In the genomic region with DNA sequence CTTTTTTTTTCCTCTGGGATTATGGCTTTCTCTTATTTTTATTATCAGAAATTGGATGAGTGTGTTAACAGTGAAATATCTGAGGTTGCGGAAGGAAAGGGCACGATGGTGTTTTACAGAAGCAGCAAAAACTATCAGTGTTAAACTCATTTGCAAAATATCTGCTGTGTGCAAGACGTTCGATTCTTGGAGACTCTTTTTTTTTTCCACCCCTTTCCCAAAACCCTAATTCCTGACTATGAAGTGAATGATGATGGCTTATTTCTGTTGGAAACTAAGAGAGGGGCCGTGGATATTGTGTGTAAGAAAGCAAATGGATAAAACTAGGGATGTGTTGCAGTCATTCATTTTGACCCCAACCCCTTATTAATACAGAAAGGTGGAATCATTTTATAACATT, we compare ENCODE assay signal across 8 cellular contexts. TPM values are rescaled to one million over a fixed set of nuclear protein-coding genes. Genes with fewer than 3 reads are reported as not detected.
DNase-seq lines count a peak whose midpoint lies in the region; ATAC-seq, FAIRE-seq and TF ChIP-seq lines count a peak whose summit lies in the region.

No MANE protein-coding gene starts in this region.

- CTCF ChIA-PET in activated naive CD4-positive, alpha-beta T cell treated with anti-CD3 and anti-CD28 coated beads for 36 hours (lab: Charles Lee), result interaction anchor here (0.8 to 1.2 kb wide), 3 partner anchors 11 to 102 kb away, joined by 3 to 4 read pairs (median 3); no protein-coding TSS in a partner anchor
- CTCF ChIA-PET in K562 (lab: Yijun Ruan, JAX; ENCODE audit: low intra/inter-chr PET ratio), result interaction anchor here (0.7 to 1.8 kb wide), 4 partner anchors 103 to 1793 kb away, joined by 3 to 10 read pairs (median 6); no protein-coding TSS in a partner anchor

- no peaks in the 10 kb centered on the region for H3K9me3 ChIP-seq in K562 (replicated peaks; ENCODE audit: control insufficient read depth, insufficient read depth, low read depth, low read length)
- no peaks in the 10 kb centered on the region for H3K9me3 ChIP-seq in mononuclear cell (ENCODE audit: low read depth, low read length)
- no peaks in the 10 kb centered on the region for H3K9me3 ChIP-seq in tibial artery

- no peak for TF ChIP-seq EP300 in K562 (IDR thresholded peaks at IDR 0.05; ENCODE audit: low read length)

- no TSS peak for BruUV-seq in K562 (replicated peaks; lab: Mats Ljungman, UMichigan)

- TF ChIP-seq CTCF in K562 (IDR thresholded peaks at IDR 0.05 in 2 of 3, conservative IDR thresholded peaks at IDR 0.05 in 1 of 3; ENCODE audit: insufficient read depth in 2 of 3, low read depth in 1 of 3, low read length in 3 of 3), result no peak
- no peak for TF ChIP-seq CTCF in tibial artery (IDR thresholded peaks at IDR 0.05)

- FAIRE-seq in K562 (lab: Jason Lieb, UNC), result no peak

- peaks cover 33% of the 10 kb centered on the region for H3K27me3 Mint-ChIP-seq in activated naive CD4-positive, alpha-beta T cell treated with anti-CD3 and anti-CD28 coated beads for 36 hours (ENCODE audit: low read depth)

- H4K20me1 ChIP-seq in K562 (replicated peaks; ENCODE audit: control insufficient read depth, insufficient read depth, low read length), result no peaks in the 10 kb centered on the region

- no peaks in the 10 kb centered on the region for H3K9me1 ChIP-seq in K562 (ENCODE audit: control insufficient read depth, insufficient read depth, low read length)

- no peaks in the 10 kb centered on the region for H3K79me2 ChIP-seq in K562 (ENCODE audit: control insufficient read depth, insufficient read depth, low read length)

- no peak for TF ChIP-seq POLR2A in K562 (conservative IDR thresholded peaks at IDR 0.05)

- peaks cover 12% of the 10 kb centered on the region for H3K4me1 Mint-ChIP-seq in activated naive CD4-positive, alpha-beta T cell treated with anti-CD3 and anti-CD28 coated beads for 36 hours (ENCODE audit: low read depth)

- H3K27me3 ChIP-seq in K562 (ENCODE audit: control insufficient read depth in 2 of 2, insufficient read depth in 2 of 2, low read length in 2 of 2), result peaks cover 0 to 7% of the 10 kb centered on the region in 2 experiments; a peak in 1 of 5 replicates
- H3K27me3 ChIP-seq in mononuclear cell (ENCODE audit: insufficient read depth, low read length), result peaks cover 17% of the 10 kb centered on the region
- H3K27me3 ChIP-seq in tibial artery, result peaks cover 0 to 12% of the 10 kb centered on the region in 2 donors

- POLR2A ChIA-PET in K562 (lab: Yijun Ruan, JAX), result no interaction called here

- intact Hi-C loops in activated naive CD4-positive, alpha-beta T cell treated with anti-CD3 and anti-CD28 coated beads for 36 hours (cut with micrococcal nuclease), result loop anchor here (1.0 kb wide), 4 partner anchors 103 to 1793 kb away; no protein-coding TSS in a partner anchor
- intact Hi-C loops in K562 (cut with micrococcal nuclease) (loop anchor here (2.0 to 5.0 kb wide), 2 partner anchors 923 to 1794 kb away; no protein-coding TSS in a partner anchor), tibial artery (cut with DNase I; ENCODE audit: low total_unique reads) (loop anchor here (5.0 kb wide), 1 partner anchor 753 kb away; no protein-coding TSS in a partner anchor)

- H3K36me3 Mint-ChIP-seq in activated naive CD4-positive, alpha-beta T cell treated with anti-CD3 and anti-CD28 coated beads for 36 hours (ENCODE audit: low read depth), result no peaks in the 10 kb centered on the region

- H3K27ac Mint-ChIP-seq in activated naive CD4-positive, alpha-beta T cell treated with anti-CD3 and anti-CD28 coated beads for 36 hours, result no peak overlapping the region

- no peak for TF ChIP-seq RAD21 in K562 (CRISPR knock-in tag; conservative IDR thresholded peaks at IDR 0.05 in 1 of 2, IDR thresholded peaks at IDR 0.05 in 1 of 2)

- H2AFZ ChIP-seq in K562 (ENCODE audit: low read depth, low read length), result peak overlapping the region; percentile 88

- H3K9me3 Mint-ChIP-seq in activated naive CD4-positive, alpha-beta T cell treated with anti-CD3 and anti-CD28 coated beads for 36 hours, result no peaks in the 10 kb centered on the region

- H3K4me3 ChIP-seq in K562, result peak overlapping the region; percentile 49
- peak overlapping the region; percentile 22 for H3K4me3 ChIP-seq in mononuclear cell (ENCODE audit: low read length)
- H3K4me3 ChIP-seq in tibial artery, result peak overlapping the region; percentile 49 to 57

- peak overlapping the region; percentile 81 for H3K4me2 ChIP-seq in K562 (ENCODE audit: insufficient read depth, low read length)

- in situ Hi-C loops in K562 (cut with MboI), result no loop called here

- WGBS in K562 (ENCODE audit: insufficient coverage, low coverage, missing lambda C conversion rate), result 2% methylated on average over 5 of the region's 5 CpGs

- H3K4me3 Mint-ChIP-seq in activated naive CD4-positive, alpha-beta T cell treated with anti-CD3 and anti-CD28 coated beads for 36 hours, result peak overlapping the region; percentile 67

- H3K4me1 ChIP-seq in K562 (replicated peaks in 1 of 2; ENCODE audit: control insufficient read depth in 2 of 2, insufficient read depth in 2 of 2, low read length in 2 of 2), result peaks cover 0 to 16% of the 10 kb centered on the region in 2 experiments; a peak in 3 of 5 replicates
- peaks cover 18% of the 10 kb centered on the region for H3K4me1 ChIP-seq in mononuclear cell (ENCODE audit: insufficient read depth, low read length)
- peaks cover 0 to 25% (median 14%) of the 10 kb centered on the region in 4 donors for H3K4me1 ChIP-seq in tibial artery

- H3K36me3 ChIP-seq in K562 (ENCODE audit: control insufficient read depth, insufficient read depth, low read length), result no peaks in the 10 kb centered on the region
- H3K36me3 ChIP-seq in tibial artery, result no peaks in the 10 kb centered on the region

- no peak for DNase-seq in activated naive CD4-positive, alpha-beta T cell treated with anti-CD3 and anti-CD28 coated beads for 36 hours
- no peak for DNase-seq in activated naive CD4-positive, alpha-beta T cell treated with anti-CD3 and anti-CD28 coated beads, Interleukin-2, amount 50 U/mL, for 16 hours
- DNase-seq in K562 (ENCODE audit: extremely low read depth in 1 of 4, low spot score in 3 of 4) (no peak), tibial artery (no peak), SKM-1 treated with dmso at 0.1 percent for 144 hours (lab: John Stamatoyannopoulos, UW; ENCODE audit: unreplicated experiment) (no peak), T-helper 9 cell (no peak)

- H3K27ac ChIP-seq in K562 (ENCODE audit: extremely low read depth, low read depth, low read length) (no peak overlapping the region), tibial artery (no peak overlapping the region)

- H3K9ac ChIP-seq in K562 (ENCODE audit: insufficient read depth in 1 of 2, low read depth in 2 of 2, low read length in 2 of 2), result peak overlapping the region in 1 of 2 experiments; percentile 41; a peak in 1 of 4 replicates

- no peak for ATAC-seq in K562
- ATAC-seq in GM18511 (IDR thresholded peaks at IDR 0.05; ENCODE audit: unreplicated experiment), result no peak

RNA-seq across cellular contexts. Expression of a gene that starts 0.7 kb away (rescaled TPM):
- not detected for total RNA-seq in activated naive CD4-positive, alpha-beta T cell treated with anti-CD3 and anti-CD28 coated beads for 36 hours
- total RNA-seq in K562 (2011; cell fraction: chromatin; rRNA removed; ENCODE audit: low replicate concordance), result 51.1 and 253 TPM in 2 replicates
- 8.7 and 12.8 TPM in 2 replicates for total RNA-seq in K562 (2011; cell fraction: nucleolus; rRNA removed)
- 22.4 and 25.6 TPM in 2 replicates for total RNA-seq in K562 (2011; cell fraction: nucleoplasm; rRNA removed)
- total RNA-seq in K562 (2014; rRNA removed), result 14.8 and 15.9 TPM in 2 replicates
- total RNA-seq in K562 (2014; rRNA removed; fragmentation: Illumina TruSeq; extraction: Trizol), result 51.2 and 82.9 TPM in 2 replicates
- 24.2 and 27.8 TPM in 2 replicates for total RNA-seq in K562 (2015; rRNA removed; fragmentation: Illumina TruSeq; extraction: Trizol)
- 52.8 and 54.5 TPM in 2 replicates for total RNA-seq in K562 (2021)
- polyA plus RNA-seq in K562 (2011; rRNA removed), result 41.5 and 58.2 TPM in 2 replicates
- polyA plus RNA-seq in K562 (2011; cell fraction: cytosol; rRNA removed), result 3.2 and 6.9 TPM in 2 replicates
- polyA plus RNA-seq in K562 (2011; cell fraction: nucleus; rRNA removed), result 23.3 and 35.2 TPM in 2 replicates
- polyA plus RNA-seq in K562 (2012), result 12.9 and 25.5 TPM in 2 replicates
- polyA plus RNA-seq in K562 (2014; fragmentation: Illumina TruSeq; extraction: Trizol), result 19.3 and 22.7 TPM in 2 replicates
- 10 to 100 TPM; 23.3 to 35.8 TPM for polyA plus RNA-seq in K562 (2014; fragmentation: Nextera tagmentation; extraction: Ambion mirVana)
- polyA plus RNA-seq in K562 (2014; rRNA removed), result 11.1 and 14.0 TPM in 2 replicates
- 187 and 244 TPM in 2 replicates for polyA minus RNA-seq in K562 (2011; rRNA and poly(A)+ RNA removed)
- 20.9 and 23.7 TPM in 2 replicates for polyA minus RNA-seq in K562 (2011; cell fraction: cytosol; rRNA and poly(A)+ RNA removed)
- 31.2 and 65.5 TPM in 2 replicates for polyA minus RNA-seq in K562 (2011; cell fraction: nucleus; rRNA and poly(A)+ RNA removed)
- total RNA-seq in mononuclear cell, result 0.10 TPM
